7 cellular contexts compared by ENCODE assay signal in the genomic region with DNA sequence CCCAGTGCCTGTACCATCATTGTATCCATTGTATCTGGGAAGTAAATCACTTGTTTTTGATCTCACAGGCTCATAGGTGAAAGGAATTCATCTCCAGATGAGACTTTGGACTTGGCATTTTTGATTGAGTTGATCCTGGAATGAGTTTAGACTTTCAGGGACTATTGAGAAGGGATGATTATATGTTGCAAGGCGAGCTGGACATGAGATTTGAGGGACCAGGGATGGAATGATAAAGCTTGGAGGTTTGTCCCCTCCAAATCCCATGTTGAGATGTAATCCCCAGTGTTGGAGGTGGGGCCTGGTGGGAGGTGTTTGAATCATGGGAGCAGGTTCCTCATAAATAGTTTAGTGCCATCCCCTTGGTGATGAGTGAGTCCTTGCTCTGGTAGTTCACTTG. TPM values are rescaled to one million over a fixed set of nuclear protein-coding genes. Genes with fewer than 3 reads are reported as not detected.
"Had no signal": no experiment of that assay in that cellular context is flagged by ENCODE, and none has a peak within 500 bp of the region (broad histone marks: within the 10 kb centered on the region; RNA-seq: fewer than 3 reads in every experiment).

No MANE protein-coding gene starts in this region.

RNA-seq across cellular contexts. Expression of gene ZDHHC11B, which starts 10.4 kb away (rescaled TPM):
- total RNA-seq: dermis microvascular lymphatic vessel endothelial cell, endothelial cell of umbilical vein, epithelial cell of proximal tubule, fibroblast of villous mesenchyme, foreskin keratinocyte, glomerular endothelial cell had no signal
- polyA plus RNA-seq: endothelial cell of umbilical vein, fibroblast of lung, foreskin keratinocyte had no signal
